25 cellular contexts compared by ENCODE assay signal in genomic region chr10:131806146-131806545, GRCh38.
"Had no signal": no experiment of that assay in that cellular context is flagged by ENCODE, and none has a peak within 500 bp of the region (broad histone marks: within the 10 kb centered on the region; RNA-seq: fewer than 3 reads in every experiment).

No MANE protein-coding gene starts in this region.

- H3K36me3 ChIP-seq: MG63 had no signal

- H3K4me3 Mint-ChIP-seq: activated naive CD8-positive, alpha-beta T cell treated with anti-CD3 and anti-CD28 coated beads, Interleukin-2, amount 50 U/mL, for 24 hours; activated T-cell treated with anti-CD3 and anti-CD28 coated beads, Interleukin-2, amount 50 U/mL, for 24 hours; activated T-helper 1 cell treated with anti-CD3 and anti-CD28 coated beads, Interleukin-12 subunit alpha, Interleukin-12 subunit beta, Interleukin-2, Interleukin-4 antibody, amounts not matched to agents 30 ng/mL and 10 ng/mL and 1 ng/mL, durations not matched to agents 14 hours and 24 hours and 36 hours; brain; T-helper 17 cell; WTC11 had no signal

- H3K27ac Mint-ChIP-seq: activated naive CD4-positive, alpha-beta T cell treated with anti-CD3 and anti-CD28 coated beads, Interleukin-2, amount 50 U/mL, for 72 hours; activated naive CD8-positive, alpha-beta T cell treated with anti-CD3 and anti-CD28 coated beads, Interleukin-2, amount 50 U/mL, for 24 hours; activated T-cell treated with anti-CD3 and anti-CD28 coated beads, Interleukin-2, amount 50 U/mL, for 24 hours; activated T-helper 1 cell treated with anti-CD3 and anti-CD28 coated beads, Interleukin-12 subunit alpha, Interleukin-12 subunit beta, Interleukin-2, Interleukin-4 antibody, amounts not matched to agents 30 ng/mL and 10 ng/mL and 1 ng/mL, durations not matched to agents 14 hours and 24 hours and 36 hours; T-helper 17 cell; WTC11 had no signal

- H3K4me1 Mint-ChIP-seq: activated naive CD8-positive, alpha-beta T cell treated with anti-CD3 and anti-CD28 coated beads, Interleukin-2, amount 50 U/mL, for 24 hours; T-helper 17 cell had no signal

- H3K4me3 ChIP-seq: MG63 had no signal

- H3K27me3 ChIP-seq: MG63 had no signal

- H3K36me3 Mint-ChIP-seq: activated naive CD4-positive, alpha-beta T cell treated with anti-CD3 and anti-CD28 coated beads, Interleukin-2, amount 50 U/mL, for 72 hours; brain; WTC11 had no signal

- DNase-seq: activated CD4-positive, alpha-beta T cell treated with anti-CD3 and anti-CD28 coated beads for 48 hours; activated CD4-positive, alpha-beta T cell treated with anti-CD3 and anti-CD28 coated beads, Interleukin-2, amount 50 U/mL, for 4 hours; activated CD4-positive, CD25-positive, alpha-beta regulatory T cell treated with anti-CD3 and anti-CD28 coated beads, Interleukin-2, amount 50 U/mL, for 72 hours; activated effector memory CD4-positive, alpha-beta T cell treated with Interleukin-2 at 50 U/mL for 16 hours; activated naive CD4-positive, alpha-beta T cell; activated naive CD8-positive, alpha-beta T cell treated with anti-CD3 and anti-CD28 coated beads, Interleukin-2, amount 50 U/mL, for 24 hours; activated T-cell treated with anti-CD3 and anti-CD28 coated beads, Interleukin-2, amount 50 U/mL, for 24 hours; amniotic stem cell; MG63; MV-4-11; NCI-H1092 treated with DMSO at 0.1 percent for 48 hours; NCI-H1417 treated with DMSO at 0.1 percent for 48 hours; NCI-H1694; NCI-H2029; NCI-H345; NCI-H510A; NCI-H526 treated with DMSO at 0.1 percent for 48 hours; PC-3; SIG-M5; T-helper 17 cell; T-helper 9 cell had no signal

- H3K9me3 ChIP-seq: MG63 had no signal

- H3K9me3 Mint-ChIP-seq: activated naive CD4-positive, alpha-beta T cell treated with anti-CD3 and anti-CD28 coated beads, Interleukin-2, amount 50 U/mL, for 72 hours; activated naive CD8-positive, alpha-beta T cell treated with anti-CD3 and anti-CD28 coated beads, Interleukin-2, amount 50 U/mL, for 24 hours; activated T-cell treated with anti-CD3 and anti-CD28 coated beads, Interleukin-2, amount 50 U/mL, for 24 hours; activated T-helper 1 cell treated with anti-CD3 and anti-CD28 coated beads, Interleukin-12 subunit alpha, Interleukin-12 subunit beta, Interleukin-2, Interleukin-4 antibody, amounts not matched to agents 30 ng/mL and 10 ng/mL and 1 ng/mL, durations not matched to agents 14 hours and 24 hours and 36 hours; WTC11 had no signal
